In genomic region chr11:111221208-111221607, GRCh38 we compare ENCODE assay signal across 2 cellular contexts.
TF ChIP-seq lines count a peak whose summit lies in the region.

No MANE protein-coding gene starts in this region.

TF ChIP-seq in SK-N-SH treated with all-trans-retinoic acid at 6 μM for 48 hours, 23 proteins besides CTCF, POLR2A, EP300 and RAD21 (continued from another document):
- no peak for TF ChIP-seq PPARA (CRISPR knock-in tag; IDR thresholded peaks at IDR 0.05; ENCODE audit: borderline replicate concordance)
- no peak for TF ChIP-seq ZNF70 (CRISPR knock-in tag; IDR thresholded peaks at IDR 0.05)
- TF ChIP-seq, protein P1, sequence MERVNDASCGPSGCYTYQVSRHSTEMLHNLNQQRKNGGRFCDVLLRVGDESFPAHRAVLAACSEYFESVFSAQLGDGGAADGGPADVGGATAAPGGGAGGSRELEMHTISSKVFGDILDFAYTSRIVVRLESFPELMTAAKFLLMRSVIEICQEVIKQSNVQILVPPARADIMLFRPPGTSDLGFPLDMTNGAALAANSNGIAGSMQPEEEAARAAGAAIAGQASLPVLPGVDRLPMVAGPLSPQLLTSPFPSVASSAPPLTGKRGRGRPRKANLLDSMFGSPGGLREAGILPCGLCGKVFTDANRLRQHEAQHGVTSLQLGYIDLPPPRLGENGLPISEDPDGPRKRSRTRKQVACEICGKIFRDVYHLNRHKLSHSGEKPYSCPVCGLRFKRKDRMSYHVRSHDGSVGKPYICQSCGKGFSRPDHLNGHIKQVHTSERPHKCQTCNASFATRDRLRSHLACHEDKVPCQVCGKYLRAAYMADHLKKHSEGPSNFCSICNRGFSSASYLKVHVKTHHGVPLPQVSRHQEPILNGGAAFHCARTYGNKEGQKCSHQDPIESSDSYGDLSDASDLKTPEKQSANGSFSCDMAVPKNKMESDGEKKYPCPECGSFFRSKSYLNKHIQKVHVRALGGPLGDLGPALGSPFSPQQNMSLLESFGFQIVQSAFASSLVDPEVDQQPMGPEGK (CRISPR knock-in tag; IDR thresholded peaks at IDR 0.05; ENCODE audit: borderline replicate concordance): no peak
- TF ChIP-seq ISL1 (CRISPR knock-in tag; IDR thresholded peaks at IDR 0.05): no peak
- TF ChIP-seq ZFP30 (CRISPR knock-in tag; IDR thresholded peaks at IDR 0.05): no peak
- no peak for TF ChIP-seq TOX (CRISPR knock-in tag; IDR thresholded peaks at IDR 0.05; ENCODE audit: borderline replicate concordance)
- no peak for TF ChIP-seq GLIS3 (CRISPR knock-in tag; IDR thresholded peaks at IDR 0.05)
- no peak for TF ChIP-seq ARNTL (CRISPR knock-in tag; IDR thresholded peaks at IDR 0.05; ENCODE audit: borderline replicate concordance, low read depth)
- no peak for TF ChIP-seq ESRRG (CRISPR knock-in tag; IDR thresholded peaks at IDR 0.05)
- TF ChIP-seq, protein P2, sequence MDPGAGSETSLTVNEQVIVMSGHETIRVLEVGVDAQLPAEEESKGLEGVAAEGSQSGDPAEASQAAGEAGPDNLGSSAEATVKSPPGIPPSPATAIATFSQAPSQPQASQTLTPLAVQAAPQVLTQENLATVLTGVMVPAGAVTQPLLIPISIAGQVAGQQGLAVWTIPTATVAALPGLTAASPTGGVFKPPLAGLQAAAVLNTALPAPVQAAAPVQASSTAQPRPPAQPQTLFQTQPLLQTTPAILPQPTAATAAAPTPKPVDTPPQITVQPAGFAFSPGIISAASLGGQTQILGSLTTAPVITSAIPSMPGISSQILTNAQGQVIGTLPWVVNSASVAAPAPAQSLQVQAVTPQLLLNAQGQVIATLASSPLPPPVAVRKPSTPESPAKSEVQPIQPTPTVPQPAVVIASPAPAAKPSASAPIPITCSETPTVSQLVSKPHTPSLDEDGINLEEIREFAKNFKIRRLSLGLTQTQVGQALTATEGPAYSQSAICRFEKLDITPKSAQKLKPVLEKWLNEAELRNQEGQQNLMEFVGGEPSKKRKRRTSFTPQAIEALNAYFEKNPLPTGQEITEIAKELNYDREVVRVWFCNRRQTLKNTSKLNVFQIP (CRISPR knock-in tag; IDR thresholded peaks at IDR 0.05; ENCODE audit: borderline replicate concordance, low read depth): no peak
- no peak for TF ChIP-seq CSDC2 (CRISPR knock-in tag; IDR thresholded peaks at IDR 0.05)

TF ChIP-seq in SK-N-SH, 30 proteins besides CTCF, POLR2A, EP300 and RAD21 (continued from another document):
- TF ChIP-seq JUND (IDR thresholded peaks at IDR 0.05): no peak
